9 cellular contexts compared by ENCODE assay signal in genomic region chr22:30574095-30574981, GRCh38. TPM values are rescaled to one million over a fixed set of nuclear protein-coding genes. Genes with fewer than 3 reads are reported as not detected.
DNase-seq lines count a peak whose midpoint lies in the region; ATAC-seq and TF ChIP-seq lines count a peak whose summit lies in the region.
"Had no signal": no experiment of that assay in that cellular context is flagged by ENCODE, and none has a peak within 500 bp of the region (broad histone marks: within the 10 kb centered on the region; RNA-seq: fewer than 3 reads in every experiment).

GAL3ST1 (minus strand) TSS chr22:30574665; CDS start chr22:30557392, 17,273 bp downstream.

- no peak for TF ChIP-seq EP300 in esophagus muscularis mucosa (IDR thresholded peaks at IDR 0.05)

- ATAC-seq in aorta (ENCODE audit: low FRiP score) (no peak), GM21528 (IDR thresholded peaks at IDR 0.05; ENCODE audit: low FRiP score, unreplicated experiment) (no peak), HG03280 (IDR thresholded peaks at IDR 0.05; ENCODE audit: unreplicated experiment) (no peak)

- peaks cover 9% of the 10 kb centered on the region for H3K27me3 ChIP-seq in cardiac muscle cell
- H3K27me3 ChIP-seq in esophagus muscularis mucosa: peaks cover 0 to 7% (median 0%) of the 10 kb centered on the region in 4 donors
- no peaks in the 10 kb centered on the region for H3K27me3 ChIP-seq in muscle layer of duodenum (ENCODE audit: low read depth, low read length)
- H3K27me3 ChIP-seq in aorta (ENCODE audit: control insufficient read depth in 1 of 2, insufficient read depth in 2 of 2, low read length in 1 of 2): no peaks in the 10 kb centered on the region

- no peak for TF ChIP-seq POLR2A in esophagus muscularis mucosa (IDR thresholded peaks at IDR 0.05; ENCODE audit: low read depth)

- H3K4me1 ChIP-seq in cardiac muscle cell (ENCODE audit: low read depth) (no peaks in the 10 kb centered on the region), esophagus muscularis mucosa (peaks cover 8 to 22% (median 18%) of the 10 kb centered on the region in 4 donors), muscle layer of duodenum (ENCODE audit: control insufficient read depth in 1 of 2, insufficient read depth in 2 of 2, low read length in 2 of 2) (peaks cover 9 to 23% of the 10 kb centered on the region in 2 donors), aorta (ENCODE audit: control insufficient read depth in 1 of 2, insufficient read depth in 2 of 2, low read length in 2 of 2) (peaks cover 0 to 3% of the 10 kb centered on the region in 2 donors)

- DNase-seq in cardiac muscle cell (ENCODE audit: low read depth in 1 of 2, low spot score in 1 of 2): peak in 1 of 2 donors; percentile 53
- no peak for DNase-seq in cardiac septum (ENCODE audit: low spot score)
- no peak for DNase-seq in esophagus muscularis mucosa (ENCODE audit: extremely low spot score)
- DNase-seq in aorta: no peak
- DNase-seq in cortex of kidney (lab: John Stamatoyannopoulos, UW): no peak
- DNase-seq: AML-193 had no signal

- TF ChIP-seq CTCF in cardiac muscle cell (IDR thresholded peaks at IDR 0.05; ENCODE audit: low read depth, low read length): no peak
- no peak for TF ChIP-seq CTCF in esophagus muscularis mucosa (IDR thresholded peaks at IDR 0.05)

- intact Hi-C loops in cardiac septum (cut with DNase I): no loop called here
- intact Hi-C loops in esophagus muscularis mucosa (cut with DNase I): no loop called here
- intact Hi-C loops in aorta (cut with DNase I): no loop called here

- H3K9me3 ChIP-seq in cardiac muscle cell (ENCODE audit: low read depth) (no peaks in the 10 kb centered on the region), esophagus muscularis mucosa (no peaks in the 10 kb centered on the region), muscle layer of duodenum (ENCODE audit: control insufficient read depth in 1 of 2, low read length in 2 of 2) (no peaks in the 10 kb centered on the region), aorta (ENCODE audit: control insufficient read depth, low read length) (no peaks in the 10 kb centered on the region)

- peak within 1 kb of the TSS; percentile 29 for H3K4me3 ChIP-seq in cardiac muscle cell
- H3K4me3 ChIP-seq in esophagus muscularis mucosa: peak within 1 kb of the TSS; percentile 25 to 39 (median 28)
- peak within 1 kb of the TSS; percentile 26 to 38 for H3K4me3 ChIP-seq in muscle layer of duodenum (ENCODE audit: low read depth in 1 of 2, low read length in 2 of 2)
- H3K4me3 ChIP-seq in aorta (ENCODE audit: low read length in 2 of 2): peak within 1 kb of the TSS; percentile 3 to 24

- H3K36me3 ChIP-seq in cardiac muscle cell (peaks cover 23% of the 10 kb centered on the region), esophagus muscularis mucosa (peaks cover 31 to 42% (median 40%) of the 10 kb centered on the region in 4 donors), muscle layer of duodenum (ENCODE audit: control insufficient read depth in 1 of 2, insufficient read depth in 2 of 2, low read length in 2 of 2) (peaks cover 24 to 39% of the 10 kb centered on the region in 2 donors), aorta (ENCODE audit: control insufficient read depth in 1 of 2, insufficient read depth in 2 of 2, low read length in 1 of 2) (peaks cover 0 to 4% of the 10 kb centered on the region in 2 donors)

- no peak within 1 kb of the TSS for H3K27ac ChIP-seq in cardiac muscle cell
- peak within 1 kb of the TSS; percentile 19 to 65 (median 44) for H3K27ac ChIP-seq in esophagus muscularis mucosa (replicated peaks in 1 of 4)
- peak within 1 kb of the TSS; percentile 27 for H3K27ac ChIP-seq in muscle layer of duodenum (ENCODE audit: low read length)
- H3K27ac ChIP-seq in aorta (ENCODE audit: low read depth in 1 of 2, low read length in 2 of 2): peak within 1 kb of the TSS in 1 of 2 donors; percentile 77

- 41% methylated on average over 5 of the region's 75 CpGs for WGBS in esophagus muscularis mucosa
- WGBS in aorta, 2 donors: 4 to 9% methylated on average over 33 to 75 of the region's 75 CpGs

RNA-seq across cellular contexts. Expression of gene GAL3ST1, which starts in this region (rescaled TPM):
- 0.32 and 2.9 TPM in 2 replicates for total RNA-seq in cardiac muscle cell
- polyA plus RNA-seq in cardiac muscle cell: 1.5 and 4.6 TPM in 2 replicates
- total RNA-seq in cardiac septum: 0.32 TPM
- total RNA-seq in esophagus muscularis mucosa: 1 to 10 TPM; 1.2 to 3.2 (median 1.9) TPM
- 1 to 10 TPM; 1.2 to 2.0 TPM for total RNA-seq in aorta
- polyA plus RNA-seq in aorta: 1 to 10 TPM; 3.2 to 9.3 TPM
